Comparison of ENCODE assay signal across 9 cellular contexts in genomic region chr16:74406600-74407361, GRCh38. TPM values are rescaled to one million over a fixed set of nuclear protein-coding genes. Genes with fewer than 3 reads are reported as not detected.
DNase-seq lines count a peak whose midpoint lies in the region; ATAC-seq, FAIRE-seq and TF ChIP-seq lines count a peak whose summit lies in the region.
"Not testable (repeated sequence)": the region's sequence is repeated elsewhere in the genome, so short reads cannot be mapped to it uniquely, and the experiment has no call there.
"Had no signal": no experiment of that assay in that cellular context is flagged by ENCODE, and none has a peak within 500 bp of the region (broad histone marks: within the 10 kb centered on the region; RNA-seq: fewer than 3 reads in every experiment).

No MANE protein-coding gene starts in this region.

- peaks cover 11% of the 10 kb centered on the region for H3K27me3 ChIP-seq in BLaER1
- H3K27me3 ChIP-seq in right lobe of liver, pancreas, stomach: not testable (repeated sequence)

- ATAC-seq in HG03045 (IDR thresholded peaks at IDR 0.05; ENCODE audit: unreplicated experiment) = peak; percentile 45
- ATAC-seq in central memory CD8-positive, alpha-beta T cell (replicated peaks; ENCODE audit: extremely low read depth, poor library complexity, severe bottlenecking) = peak; percentile 13
- peak; percentile 94 for ATAC-seq in Right ventricle myocardium inferior
- peak; percentile 82 to 92 (median 91) for ATAC-seq in right lobe of liver
- ATAC-seq in pancreas = peak; percentile 87 to 95 (median 89)

- not testable (repeated sequence) for H3K4me1 ChIP-seq in BLaER1, right lobe of liver, pancreas, stomach

- peak overlapping the region; percentile 28; the same call in 1 of the 2 replicates for H3K4me2 ChIP-seq in BLaER1

- not testable (repeated sequence) for H3K36me3 Mint-ChIP-seq in central memory CD8-positive, alpha-beta T cell (ENCODE audit: insufficient read depth)

- H3K4me1 Mint-ChIP-seq in central memory CD8-positive, alpha-beta T cell = not testable (repeated sequence)

- H3K9me3 ChIP-seq in BLaER1, right lobe of liver, pancreas, stomach: not testable (repeated sequence)

- intact Hi-C loops in Right ventricle myocardium inferior (cut with DNase I); right lobe of liver (cut with DNase I); pancreas (cut with DNase I); stomach (cut with DNase I; ENCODE audit: low total_unique reads): not testable (repeated sequence)

- H3K9ac ChIP-seq in BLaER1 = not testable (repeated sequence)

- H4K20me1 ChIP-seq in BLaER1 = not testable (repeated sequence)

- not testable (repeated sequence) for H3K9me3 Mint-ChIP-seq in central memory CD8-positive, alpha-beta T cell

- not testable (repeated sequence) for H3K27ac ChIP-seq in BLaER1, right lobe of liver
- H3K27ac ChIP-seq in pancreas (peak overlapping the region in 3 of 4 donors; percentile 33 to 58 (median 47)), stomach (peak overlapping the region in 4 of 5 donors; percentile 69 to 81 (median 72))

- not testable (repeated sequence) for TF ChIP-seq POLR2A in right lobe of liver (IDR thresholded peaks at IDR 0.05); stomach (IDR thresholded peaks at IDR 0.05)

- not testable (repeated sequence) for FAIRE-seq in pancreas (lab: Jason Lieb, UNC)

- H3K27ac Mint-ChIP-seq in central memory CD8-positive, alpha-beta T cell (ENCODE audit: low read depth) = not testable (repeated sequence)

- not testable (repeated sequence) for H3K4me3 Mint-ChIP-seq in central memory CD8-positive, alpha-beta T cell

- TF ChIP-seq CTCF in right lobe of liver (IDR thresholded peaks at IDR 0.05); pancreas (IDR thresholded peaks at IDR 0.05); stomach (IDR thresholded peaks at IDR 0.05): not testable (repeated sequence)

- TF ChIP-seq EP300 in stomach (IDR thresholded peaks at IDR 0.05) = not testable (repeated sequence)

- DNase-seq in activated CD8-positive, alpha-beta memory T cell treated with anti-CD3 and anti-CD28 coated beads for 24 hours = peak; percentile 55
- not testable (repeated sequence) for DNase-seq in central memory CD8-positive, alpha-beta T cell (ENCODE audit: low spot score in 2 of 2); Right ventricle myocardium inferior (ENCODE audit: missing footprints); right lobe of liver; stomach
- peak in 3 of 6 donors; percentile 47 to 69 (median 56) for DNase-seq in pancreas

- not testable (repeated sequence) for H3K27me3 Mint-ChIP-seq in central memory CD8-positive, alpha-beta T cell

- H3K4me3 ChIP-seq in BLaER1 (0 out of 2 replicates have a peak overlapping the region, but pooled peaks have one; percentile 41), right lobe of liver (peak overlapping the region; percentile 26 to 44 (median 43)), pancreas (peak overlapping the region; percentile 10 to 43 (median 28)), stomach (peak overlapping the region; percentile 34 to 48 (median 42))

- WGBS in right lobe of liver (ENCODE audit: insufficient coverage, low coverage, low lambda C conversion rate, missing lambda C conversion rate) = no CpG with 5 or more reads among the region's 71 CpGs
- WGBS in pancreas, 2 donors = 4 to 9% methylated on average over 10 to 23 of the region's 71 CpGs
- 3% methylated on average over 8 to 14 of the region's 71 CpGs; no CpG with 5 or more reads in 2 of the 5 donors for WGBS in stomach, 5 donors

- H3K36me3 ChIP-seq in BLaER1, right lobe of liver, pancreas, stomach: not testable (repeated sequence)

RNA-seq across cellular contexts. Expression of gene CLEC18B, which starts 14.5 kb away (rescaled TPM):
- total RNA-seq in Right ventricle myocardium inferior (0.51 TPM), right lobe of liver (under 1 TPM in 3 of 6 experiments, not detected in 3; 0.64 to 0.75 (median 0.71) TPM), pancreas (1 to 10 TPM in 2 of 6 donors, under 1 TPM in 4; 0.21 to 1.5 (median 0.66) TPM), stomach (1 to 10 TPM in 1 of 5 donors, not detected in 4; 2.6 TPM)
- polyA plus RNA-seq in pancreas (1 to 10 TPM; 1.2 to 3.1 TPM), stomach (1 to 10 TPM in 1 of 3 donors, under 1 TPM in 1, not detected in 1; 0.25 to 2.6 TPM)
- total RNA-seq: SK-MEL-5 had no signal

RNA-seq across cellular contexts. Expression of gene NPIPB15, which starts 30.7 kb away (rescaled TPM):
- total RNA-seq in Right ventricle myocardium inferior (not detected), right lobe of liver (10 to 100 TPM in 1 of 6 experiments, 1 to 10 TPM in 1, under 1 TPM in 1, not detected in 3; 0.51 to 12.2 (median 3.1) TPM), pancreas (1 to 10 TPM in 4 of 6 donors, not detected in 2; 1.7 to 4.3 (median 3.7) TPM), stomach (10 to 100 TPM in 2 of 5 donors, 1 to 10 TPM in 2, not detected in 1; 4.0 to 48.4 (median 17.0) TPM)
- polyA plus RNA-seq in pancreas (10 to 100 TPM; 31.9 to 76.5 TPM), stomach (10 to 100 TPM; 15.6 to 39.2 (median 21.2) TPM)
- total RNA-seq: SK-MEL-5 had no signal

Comparison
In these comparisons a context has a peak if more than half of its experiments do, and no peak if none do; other contexts are left out.
1. ATAC-seq: peak in every context shown above with its lines; median percentile 94 in Right ventricle myocardium inferior; 91 in right lobe of liver; 89 in pancreas; 45 in HG03045; 13 in central memory CD8-positive, alpha-beta T cell.